7 cellular contexts compared by ENCODE assay signal in the genomic region with DNA sequence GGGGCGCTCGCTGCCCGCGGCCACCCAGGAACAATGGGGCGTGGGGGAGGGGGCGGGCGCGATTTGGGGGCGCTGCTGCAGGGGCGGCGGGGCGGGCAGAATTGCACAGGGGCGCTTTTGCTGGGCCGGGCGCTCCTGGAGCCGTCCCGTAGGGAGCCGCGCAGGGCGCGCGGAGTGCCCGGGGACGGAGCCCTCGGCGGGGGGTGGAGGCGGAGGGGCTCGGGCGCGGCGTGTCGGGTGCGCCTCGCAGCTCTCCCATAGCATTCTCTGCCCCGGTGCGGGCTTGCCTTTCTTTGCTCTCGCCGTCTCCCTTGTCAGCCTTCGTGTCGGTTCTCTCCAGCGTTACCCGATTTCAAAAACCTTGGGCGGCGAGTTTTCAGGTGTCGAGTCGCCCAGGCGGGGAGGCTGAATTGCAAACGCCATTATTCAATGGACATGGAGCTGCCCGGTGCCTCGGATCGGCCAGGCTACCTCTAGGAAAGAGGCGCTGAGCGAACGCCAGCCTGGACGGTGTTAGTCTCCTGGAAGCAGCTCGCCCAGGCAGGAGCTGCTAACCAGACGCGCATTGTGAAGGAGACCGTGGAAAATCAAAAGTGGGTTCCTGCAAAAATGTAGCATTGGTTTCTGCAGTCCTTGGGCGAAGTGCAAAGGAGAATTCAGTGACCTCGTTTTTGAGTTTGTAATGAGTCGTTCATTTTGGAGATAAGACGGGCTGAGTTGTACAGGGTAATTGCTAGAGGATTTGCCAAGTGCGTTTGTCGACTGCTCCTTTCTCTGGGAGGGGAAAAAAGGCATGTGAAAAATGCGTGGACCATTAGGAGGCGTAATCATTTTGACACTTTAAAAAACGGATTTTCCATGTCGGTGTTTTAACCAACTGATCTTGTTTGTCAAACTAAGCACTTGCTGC. TPM values are rescaled to one million over a fixed set of nuclear protein-coding genes. Genes with fewer than 3 reads are reported as not detected.
DNase-seq lines count a peak whose midpoint lies in the region; ATAC-seq and TF ChIP-seq lines count a peak whose summit lies in the region.

No MANE protein-coding gene starts in this region.

- no peak for TF ChIP-seq POLR2A in ovary (IDR thresholded peaks at IDR 0.05)

- ATAC-seq in GM18517 (IDR thresholded peaks at IDR 0.05; ENCODE audit: unreplicated experiment) (peak; percentile 30), HG02943 (IDR thresholded peaks at IDR 0.05; ENCODE audit: low read depth, unreplicated experiment) (peak; percentile 36), Right ventricle myocardium superior (ENCODE audit: poor library complexity) (peak; percentile 66)

- no peak overlapping the region for H3K27ac ChIP-seq in ovary

- no peak for DNase-seq in NT2/D1 (ENCODE audit: low read depth, low spot score)
- DNase-seq in Right ventricle myocardium superior, result no peak
- DNase-seq in ovary, result peak in 4 of 5 donors; percentile 10 to 42 (median 26)
- DNase-seq in RKO (ENCODE audit: low spot score), result no peak

- no peaks in the 10 kb centered on the region for H3K9me3 Mint-ChIP-seq in activated naive CD4-positive, alpha-beta T cell treated with anti-CD3 and anti-CD28 coated beads, Interleukin-2, amount 50 U/mL, for 24 hours

- H3K36me3 Mint-ChIP-seq in activated naive CD4-positive, alpha-beta T cell treated with anti-CD3 and anti-CD28 coated beads, Interleukin-2, amount 50 U/mL, for 24 hours, result no peaks in the 10 kb centered on the region

- TF ChIP-seq EP300 in ovary (IDR thresholded peaks at IDR 0.05), result no peak

- no peak overlapping the region for H3K27ac Mint-ChIP-seq in activated naive CD4-positive, alpha-beta T cell treated with anti-CD3 and anti-CD28 coated beads, Interleukin-2, amount 50 U/mL, for 24 hours

- peaks cover 23% of the 10 kb centered on the region for H3K4me1 Mint-ChIP-seq in activated naive CD4-positive, alpha-beta T cell treated with anti-CD3 and anti-CD28 coated beads, Interleukin-2, amount 50 U/mL, for 24 hours

- no peaks in the 10 kb centered on the region for H3K9me3 ChIP-seq in NT2/D1 (ENCODE audit: insufficient read depth, low read length)
- no peaks in the 10 kb centered on the region for H3K9me3 ChIP-seq in ovary

- H3K27me3 ChIP-seq in NT2/D1 (ENCODE audit: insufficient read depth, insufficient read length) (peaks cover 3% of the 10 kb centered on the region), ovary (no peaks in the 10 kb centered on the region)

- H3K4me3 ChIP-seq in NT2/D1 (ENCODE audit: insufficient read length, low read depth), result peak overlapping the region; percentile 80
- peak overlapping the region; percentile 86 for H3K4me3 ChIP-seq in ovary

- H3K27me3 Mint-ChIP-seq in activated naive CD4-positive, alpha-beta T cell treated with anti-CD3 and anti-CD28 coated beads, Interleukin-2, amount 50 U/mL, for 24 hours, result peaks cover 8% of the 10 kb centered on the region

- 0 to 1% (median 0%) methylated on average over 49 to 69 of the region's 69 CpGs for whole genome bisulfite sequencing in ovary, 3 donors

- peak overlapping the region; percentile 91 for H3K4me3 Mint-ChIP-seq in activated naive CD4-positive, alpha-beta T cell treated with anti-CD3 and anti-CD28 coated beads, Interleukin-2, amount 50 U/mL, for 24 hours

- no peak for TF ChIP-seq CTCF in ovary (IDR thresholded peaks at IDR 0.05)

- peak overlapping the region; percentile 83 for H3K9ac ChIP-seq in NT2/D1 (ENCODE audit: insufficient read length, low read depth)

- intact Hi-C loops in Right ventricle myocardium superior (cut with DNase I) (no loop called here), ovary (cut with DNase I) (no loop called here)

- peaks cover 9% of the 10 kb centered on the region for H3K36me3 ChIP-seq in NT2/D1 (ENCODE audit: insufficient read depth, insufficient read length, low read length)
- no peaks in the 10 kb centered on the region for H3K36me3 ChIP-seq in ovary

- H3K4me1 ChIP-seq in NT2/D1 (ENCODE audit: insufficient read depth, insufficient read length), result no peaks in the 10 kb centered on the region
- H3K4me1 ChIP-seq in ovary (ENCODE audit: insufficient read depth), result no peaks in the 10 kb centered on the region

RNA-seq across cellular contexts. Expression of a gene that starts 0.6 kb away (rescaled TPM):
- 21.1 TPM for total RNA-seq in Right ventricle myocardium superior
- total RNA-seq in ovary, result 10 to 100 TPM in 1 of 7 donors, 1 to 10 TPM in 5, under 1 TPM in 1; 0.13 to 40.7 (median 1.5) TPM
- 1 to 10 TPM in 1 of 2 donors, under 1 TPM in 1; 0.33 to 1.4 TPM for polyA plus RNA-seq in ovary

Comparison
In these comparisons a context has a peak if more than half of its experiments do, and no peak if none do; other contexts are left out.
1. DNase-seq: peak in ovary (4 of 5); none in NT2/D1 (single experiment), Right ventricle myocardium superior (single experiment) and RKO (single experiment).
2. Peak in every context shown above with its lines, with median percentiles within 50 percentile points of each other: ATAC-seq.